In the genomic region with DNA sequence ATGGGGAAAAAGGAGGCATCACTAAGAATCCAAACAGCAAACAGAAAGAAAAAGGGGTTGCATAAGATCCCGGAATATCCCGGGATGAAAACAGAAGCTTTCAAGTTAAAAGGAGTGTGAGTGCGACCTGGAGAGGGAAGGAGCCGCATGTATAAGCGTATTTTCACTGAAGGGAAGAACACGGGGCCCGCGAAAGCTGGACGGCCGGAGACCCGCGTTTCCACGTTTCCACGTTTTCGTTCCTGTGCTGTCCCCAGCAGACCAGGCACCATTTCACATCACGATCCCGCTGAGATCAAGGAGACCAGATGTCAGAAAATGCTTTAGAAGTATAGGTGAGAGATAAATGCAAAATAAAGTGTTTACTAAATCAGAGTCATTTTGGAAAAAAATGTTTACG, we compare ENCODE assay signal across 22 cellular contexts.
DNase-seq lines count a peak whose midpoint lies in the region; ATAC-seq and TF ChIP-seq lines count a peak whose summit lies in the region.
"Had no signal": no experiment of that assay in that cellular context is flagged by ENCODE, and none has a peak within 500 bp of the region (broad histone marks: within the 10 kb centered on the region; RNA-seq: fewer than 3 reads in every experiment).

No MANE protein-coding gene starts in this region.

- H3K79me1 ChIP-seq in mesenchymal stem cell (replicated peaks; ENCODE audit: low read length, poor library complexity, severe bottlenecking): no peaks in the 10 kb centered on the region

- H3K4me1 ChIP-seq in esophagus muscularis mucosa (no peaks in the 10 kb centered on the region), mesenchymal stem cell (ENCODE audit: control insufficient read depth, insufficient read depth, low read depth, low read length) (no peaks in the 10 kb centered on the region)
- H3K4me1 ChIP-seq: Caco-2 had no signal

- no peak for TF ChIP-seq EP300 in esophagus muscularis mucosa (IDR thresholded peaks at IDR 0.05)

- no peak overlapping the region for H2BK12ac ChIP-seq in mesenchymal stem cell (ENCODE audit: low read length in 2 of 2)

- intact Hi-C loops in activated naive CD4-positive, alpha-beta T cell treated with anti-CD3 and anti-CD28 coated beads for 36 hours (cut with micrococcal nuclease): no loop called here
- intact Hi-C loops in esophagus muscularis mucosa (cut with DNase I): no loop called here

- no peak overlapping the region for H3K27ac ChIP-seq in esophagus muscularis mucosa (replicated peaks in 1 of 4)
- H3K27ac ChIP-seq in mesenchymal stem cell (ENCODE audit: low read length, poor library complexity, severe bottlenecking): no peak overlapping the region
- H3K27ac ChIP-seq: 22Rv1, BLaER1, C4-2B, GM23248 had no signal

- no peak overlapping the region for H2AK5ac ChIP-seq in mesenchymal stem cell (ENCODE audit: low read length, severe bottlenecking)

- H3K36me3 Mint-ChIP-seq in activated naive CD4-positive, alpha-beta T cell treated with anti-CD3 and anti-CD28 coated beads, Interleukin-2, amount 50 U/mL, for 24 hours: no peaks in the 10 kb centered on the region
- H3K36me3 Mint-ChIP-seq in activated naive CD4-positive, alpha-beta T cell treated with anti-CD3 and anti-CD28 coated beads for 36 hours (ENCODE audit: low read depth): no peaks in the 10 kb centered on the region
- no peaks in the 10 kb centered on the region for H3K36me3 Mint-ChIP-seq in osteocyte (ENCODE audit: unreplicated experiment)
- no peaks in the 10 kb centered on the region for H3K36me3 Mint-ChIP-seq in activated naive CD8-positive, alpha-beta T cell treated with anti-CD3 and anti-CD28 coated beads, Interleukin-2, amount 50 U/mL, for 24 hours (ENCODE audit: low read depth)
- H3K36me3 Mint-ChIP-seq: CD4-positive, CD25-positive, alpha-beta regulatory T cell; CD8-positive, alpha-beta T cell had no signal

- H3K9ac ChIP-seq in mesenchymal stem cell (ENCODE audit: low read length): no peak overlapping the region
- H3K9ac ChIP-seq: BLaER1, GM23248 had no signal

- ATAC-seq in activated naive CD8-positive, alpha-beta T cell treated with anti-CD3 and anti-CD28 coated beads, Interleukin-2, amount 50 U/mL, for 24 hours: no peak
- ATAC-seq: CD8-positive, alpha-beta T cell; GM12878; HCT116 had no signal

- peaks cover 7% of the 10 kb centered on the region for H3K27me3 Mint-ChIP-seq in activated naive CD4-positive, alpha-beta T cell treated with anti-CD3 and anti-CD28 coated beads, Interleukin-2, amount 50 U/mL, for 24 hours
- H3K27me3 Mint-ChIP-seq in activated naive CD4-positive, alpha-beta T cell treated with anti-CD3 and anti-CD28 coated beads for 36 hours (ENCODE audit: low read depth): no peaks in the 10 kb centered on the region
- H3K27me3 Mint-ChIP-seq in osteocyte (ENCODE audit: unreplicated experiment): no peaks in the 10 kb centered on the region
- peaks cover 1% of the 10 kb centered on the region for H3K27me3 Mint-ChIP-seq in activated naive CD8-positive, alpha-beta T cell treated with anti-CD3 and anti-CD28 coated beads, Interleukin-2, amount 50 U/mL, for 24 hours
- H3K27me3 Mint-ChIP-seq: B cell; CD4-positive, CD25-positive, alpha-beta regulatory T cell had no signal

- TF ChIP-seq CTCF in esophagus muscularis mucosa (IDR thresholded peaks at IDR 0.05): no peak
- TF ChIP-seq CTCF in osteocyte (IDR thresholded peaks at IDR 0.05): no peak

- no peaks in the 10 kb centered on the region for H3K9me3 Mint-ChIP-seq in activated naive CD4-positive, alpha-beta T cell treated with anti-CD3 and anti-CD28 coated beads, Interleukin-2, amount 50 U/mL, for 24 hours
- H3K9me3 Mint-ChIP-seq in activated naive CD4-positive, alpha-beta T cell treated with anti-CD3 and anti-CD28 coated beads for 36 hours: no peaks in the 10 kb centered on the region
- H3K9me3 Mint-ChIP-seq in osteocyte (ENCODE audit: unreplicated experiment): peaks cover 19% of the 10 kb centered on the region
- H3K9me3 Mint-ChIP-seq in activated naive CD8-positive, alpha-beta T cell treated with anti-CD3 and anti-CD28 coated beads, Interleukin-2, amount 50 U/mL, for 24 hours: no peaks in the 10 kb centered on the region
- H3K9me3 Mint-ChIP-seq: CD4-positive, CD25-positive, alpha-beta regulatory T cell; CD8-positive, alpha-beta T cell had no signal

- no peak overlapping the region for H3K14ac ChIP-seq in mesenchymal stem cell (ENCODE audit: low read length in 2 of 2)

- no peak overlapping the region for H4K8ac ChIP-seq in mesenchymal stem cell (ENCODE audit: low read length)

- H3K36me3 ChIP-seq in esophagus muscularis mucosa (no peaks in the 10 kb centered on the region), mesenchymal stem cell (ENCODE audit: control insufficient read depth in 1 of 2, insufficient read depth in 2 of 2, low read depth in 1 of 2, low read length in 2 of 2) (peaks cover 0 to 2% of the 10 kb centered on the region in 2 experiments)
- H3K36me3 ChIP-seq: BLaER1 had no signal

- H3K4me2 ChIP-seq in mesenchymal stem cell (ENCODE audit: low read length, poor library complexity, severe bottlenecking): no peak overlapping the region
- H3K4me2 ChIP-seq: BLaER1 had no signal

- no peak overlapping the region for H2BK120ac ChIP-seq in mesenchymal stem cell (ENCODE audit: low read depth, low read length)

- H3K27me3 ChIP-seq in esophagus muscularis mucosa (peaks cover 0 to 27% (median 0%) of the 10 kb centered on the region in 4 donors), mesenchymal stem cell (ENCODE audit: control insufficient read depth in 1 of 2, insufficient read depth in 1 of 2, low read length in 2 of 2) (no peaks in the 10 kb centered on the region)
- H3K27me3 ChIP-seq: BLaER1 had no signal

- no peak overlapping the region for H3K23ac ChIP-seq in mesenchymal stem cell (ENCODE audit: low read length in 2 of 2)

- H3K4me3 Mint-ChIP-seq in activated naive CD4-positive, alpha-beta T cell treated with anti-CD3 and anti-CD28 coated beads, Interleukin-2, amount 50 U/mL, for 24 hours: no peak overlapping the region
- no peak overlapping the region for H3K4me3 Mint-ChIP-seq in activated naive CD4-positive, alpha-beta T cell treated with anti-CD3 and anti-CD28 coated beads for 36 hours
- H3K4me3 Mint-ChIP-seq in osteocyte (ENCODE audit: unreplicated experiment): no peak overlapping the region
- no peak overlapping the region for H3K4me3 Mint-ChIP-seq in activated naive CD8-positive, alpha-beta T cell treated with anti-CD3 and anti-CD28 coated beads, Interleukin-2, amount 50 U/mL, for 24 hours
- H3K4me3 Mint-ChIP-seq: B cell; CD4-positive, CD25-positive, alpha-beta regulatory T cell; CD8-positive, alpha-beta T cell had no signal

- no peak overlapping the region for H3K4me3 ChIP-seq in esophagus muscularis mucosa
- no peak overlapping the region for H3K4me3 ChIP-seq in mesenchymal stem cell (ENCODE audit: insufficient read depth in 1 of 2, low read depth in 1 of 2, low read length in 2 of 2)
- H3K4me3 ChIP-seq: BLaER1, GM12878, GM23248 had no signal

- H3K4me1 Mint-ChIP-seq in activated naive CD4-positive, alpha-beta T cell treated with anti-CD3 and anti-CD28 coated beads, Interleukin-2, amount 50 U/mL, for 24 hours: no peaks in the 10 kb centered on the region
- H3K4me1 Mint-ChIP-seq in activated naive CD4-positive, alpha-beta T cell treated with anti-CD3 and anti-CD28 coated beads for 36 hours (ENCODE audit: low read depth): no peaks in the 10 kb centered on the region
- H3K4me1 Mint-ChIP-seq in osteocyte (ENCODE audit: unreplicated experiment): no peaks in the 10 kb centered on the region
- no peaks in the 10 kb centered on the region for H3K4me1 Mint-ChIP-seq in activated naive CD8-positive, alpha-beta T cell treated with anti-CD3 and anti-CD28 coated beads, Interleukin-2, amount 50 U/mL, for 24 hours
- H3K4me1 Mint-ChIP-seq: B cell; CD4-positive, CD25-positive, alpha-beta regulatory T cell had no signal

- H3K27ac Mint-ChIP-seq in activated naive CD4-positive, alpha-beta T cell treated with anti-CD3 and anti-CD28 coated beads, Interleukin-2, amount 50 U/mL, for 24 hours: peak overlapping the region; percentile 65
- no peak overlapping the region for H3K27ac Mint-ChIP-seq in activated naive CD4-positive, alpha-beta T cell treated with anti-CD3 and anti-CD28 coated beads for 36 hours
- H3K27ac Mint-ChIP-seq in osteocyte (ENCODE audit: unreplicated experiment): no peak overlapping the region
- no peak overlapping the region for H3K27ac Mint-ChIP-seq in activated naive CD8-positive, alpha-beta T cell treated with anti-CD3 and anti-CD28 coated beads, Interleukin-2, amount 50 U/mL, for 24 hours
- H3K27ac Mint-ChIP-seq: B cell; CD4-positive, CD25-positive, alpha-beta regulatory T cell; CD8-positive, alpha-beta T cell had no signal

- no peak overlapping the region for H2AFZ ChIP-seq in mesenchymal stem cell (ENCODE audit: low read depth, low read length)
- H2AFZ ChIP-seq: GM23248 had no signal

- H3K4ac ChIP-seq in mesenchymal stem cell (ENCODE audit: low read depth in 1 of 2, low read length in 2 of 2): no peak overlapping the region

- H2BK5ac ChIP-seq in mesenchymal stem cell (ENCODE audit: low read depth, low read length, poor library complexity, severe bottlenecking): no peak overlapping the region

- no peak for TF ChIP-seq POLR2A in esophagus muscularis mucosa (IDR thresholded peaks at IDR 0.05; ENCODE audit: low read depth)

- H3K9me3 ChIP-seq in esophagus muscularis mucosa (no peaks in the 10 kb centered on the region), mesenchymal stem cell (ENCODE audit: control insufficient read depth, low read length) (no peaks in the 10 kb centered on the region)
- H3K9me3 ChIP-seq: BLaER1, Caco-2 had no signal

- no peak overlapping the region for H2BK15ac ChIP-seq in mesenchymal stem cell (ENCODE audit: low read depth, poor library complexity, severe bottlenecking)

- CTCF ChIA-PET in activated naive CD4-positive, alpha-beta T cell treated with anti-CD3 and anti-CD28 coated beads for 36 hours (lab: Charles Lee): interaction anchor here (0.8 kb wide), 1 partner anchor 9 kb away, joined by 3 read pairs; no protein-coding TSS in a partner anchor

- no peak overlapping the region for H4K91ac ChIP-seq in mesenchymal stem cell (ENCODE audit: low read length)

- no peak for DNase-seq in activated naive CD4-positive, alpha-beta T cell treated with anti-CD3 and anti-CD28 coated beads for 36 hours
- DNase-seq in esophagus muscularis mucosa (ENCODE audit: extremely low spot score) (peak; percentile 50), osteocyte (ENCODE audit: extremely low spot score, unreplicated experiment) (peak; percentile 54), mesenchymal stem cell (no peak), mucosa of gallbladder (ENCODE audit: low spot score) (no peak), DMS 273 treated with DMSO at 0.1 percent for 48 hours (lab: John Stamatoyannopoulos, UW) (no peak)
- DNase-seq in activated naive CD8-positive, alpha-beta T cell treated with anti-CD3 and anti-CD28 coated beads, Interleukin-2, amount 50 U/mL, for 24 hours: no peak
- DNase-seq: Caco-2; CD4-positive, CD25-positive, alpha-beta regulatory T cell; DMS79; EL; GDM1; GM23248; H7 had no signal

- 92% methylated on average over 18 of the region's 18 CpGs for WGBS in esophagus muscularis mucosa
- WGBS in mesenchymal stem cell: 90% methylated on average over 18 of the region's 18 CpGs

- no peak overlapping the region for H3K18ac ChIP-seq in mesenchymal stem cell (ENCODE audit: low read depth in 1 of 2, low read length in 2 of 2)

Comparison
In these comparisons a context has a peak if more than half of its experiments do, and no peak if none do; other contexts are left out.
1. DNase-seq: peak in esophagus muscularis mucosa (single experiment) and osteocyte (single experiment); none in activated naive CD4-positive, alpha-beta T cell treated with anti-CD3 and anti-CD28 coated beads for 36 hours (single experiment), mesenchymal stem cell (single experiment), activated naive CD8-positive, alpha-beta T cell treated with anti-CD3 and anti-CD28 coated beads, Interleukin-2, amount 50 U/mL, for 24 hours (single experiment), mucosa of gallbladder (single experiment) and DMS 273 treated with DMSO at 0.1 percent for 48 hours (single experiment).